14 cellular contexts compared by ENCODE assay signal in the genomic region with DNA sequence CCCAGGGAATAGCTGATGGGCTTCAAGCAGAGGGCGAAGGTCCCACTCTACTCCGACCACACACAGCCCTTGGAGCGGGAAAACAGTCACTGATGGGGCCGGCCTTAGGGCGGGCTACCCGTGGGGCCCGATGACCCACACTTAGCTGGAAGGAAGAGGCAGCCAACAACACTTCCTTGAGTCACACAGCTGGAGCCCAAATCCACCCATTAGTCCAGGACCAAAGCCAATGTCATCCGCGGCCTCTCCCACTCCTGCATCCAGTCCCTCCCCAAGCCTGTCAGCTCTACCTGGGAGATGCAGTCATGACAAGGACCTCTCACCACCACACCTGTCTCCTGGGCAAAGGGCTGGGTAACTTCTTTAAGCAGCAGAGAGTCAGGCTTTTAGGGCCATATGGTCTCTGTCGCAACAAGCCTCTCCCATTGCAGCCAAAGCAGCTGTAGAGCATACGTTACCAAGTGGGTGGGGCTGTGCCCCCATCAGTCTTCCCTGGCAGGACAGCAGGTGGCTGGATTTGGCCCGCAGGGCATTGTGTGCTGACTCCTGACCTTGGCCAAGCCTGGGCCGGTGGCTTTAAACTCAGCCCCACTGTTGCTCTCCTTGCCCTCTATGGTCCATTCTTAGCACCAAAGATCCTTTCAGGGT.
A peak's percentile ranks its signal among the peaks of the same experiment; 100 is the strongest.
DNase-seq lines count a peak whose midpoint lies in the region; ATAC-seq, FAIRE-seq and TF ChIP-seq lines count a peak whose summit lies in the region.
"Had no signal": no experiment of that assay in that cellular context is flagged by ENCODE, and none has a peak within 500 bp of the region (broad histone marks: within the 10 kb centered on the region; RNA-seq: fewer than 3 reads in every experiment).

No MANE protein-coding gene starts in this region.

- H3K27me3 ChIP-seq in DND-41 (ENCODE audit: insufficient read depth, low read length, poor library complexity) (no peaks in the 10 kb centered on the region), fibroblast of lung (ENCODE audit: control insufficient read depth, insufficient read depth, low read length) (no peaks in the 10 kb centered on the region), pancreas (no peaks in the 10 kb centered on the region)
- H3K27me3 ChIP-seq: foreskin keratinocyte, neural progenitor cell had no signal

- 86 to 88% methylated on average over 13 of the region's 13 CpGs for WGBS in pancreas, 2 donors

- no peak overlapping the region for H3K4me3 ChIP-seq in DND-41 (ENCODE audit: low read depth in 1 of 2, low read length in 2 of 2)
- H3K4me3 ChIP-seq in fibroblast of lung (replicated peaks in 1 of 4; ENCODE audit: control extremely low read depth in 1 of 4, insufficient read depth in 1 of 4, low read depth in 3 of 4, low read length in 4 of 4) = no peak overlapping the region
- no peak overlapping the region for H3K4me3 ChIP-seq in pancreas
- H3K4me3 ChIP-seq: neural progenitor cell had no signal

- H3K9ac ChIP-seq in DND-41 (ENCODE audit: low read depth, low read length) = no peak overlapping the region
- H3K9ac ChIP-seq in fibroblast of lung (ENCODE audit: insufficient read depth, low read length) = no peak overlapping the region
- H3K9ac ChIP-seq: neural progenitor cell had no signal

- peaks cover 10% of the 10 kb centered on the region for H3K36me3 ChIP-seq in DND-41 (ENCODE audit: insufficient read depth, low read length)
- H3K36me3 ChIP-seq in fibroblast of lung (ENCODE audit: control insufficient read depth, insufficient read depth, low read length) = no peaks in the 10 kb centered on the region
- H3K36me3 ChIP-seq in pancreas = no peaks in the 10 kb centered on the region
- H3K36me3 ChIP-seq: neural progenitor cell had no signal

- no peak overlapping the region for H3K4me2 ChIP-seq in DND-41 (ENCODE audit: insufficient read depth, low read length)
- no peak overlapping the region for H3K4me2 ChIP-seq in fibroblast of lung (ENCODE audit: extremely low read depth, insufficient read depth, low read length)
- H3K4me2 ChIP-seq: neural progenitor cell had no signal

- H4K20me1 ChIP-seq in DND-41 (ENCODE audit: insufficient read depth, low read length) (no peaks in the 10 kb centered on the region), fibroblast of lung (ENCODE audit: control insufficient read depth, extremely low read depth, insufficient read depth, low read length) (no peaks in the 10 kb centered on the region)

- peak overlapping the region; percentile 35; the same call in 1 of the 2 replicates for H3K27ac ChIP-seq in DND-41 (ENCODE audit: low read length)
- H3K27ac ChIP-seq in fibroblast of lung (ENCODE audit: insufficient read depth, low read length) = no peak overlapping the region
- no peak overlapping the region for H3K27ac ChIP-seq in pancreas
- H3K27ac ChIP-seq: foreskin keratinocyte, neural progenitor cell had no signal

- DNase-seq in DND-41 (no peak), MV-4-11 (lab: John Stamatoyannopoulos, UW) (peak; percentile 67), fibroblast of lung (ENCODE audit: low read depth in 2 of 2) (peak; percentile 40 to 74), pancreas (no peak), iPS-NIHi7 (ENCODE audit: extremely low spot score) (no peak), inferior parietal cortex (ENCODE audit: extremely low spot score) (no peak), SIG-M5 (lab: John Stamatoyannopoulos, UW) (no peak)
- DNase-seq: activated naive CD4-positive, alpha-beta T cell treated with anti-CD3 and anti-CD28 coated beads, Interleukin-2, amount 50 U/mL, for 16 hours; DMS53; effector CD8-positive, alpha-beta T cell; foreskin keratinocyte; mesendoderm had no signal

- intact Hi-C loops in pancreas (cut with DNase I) = no loop called here

- no peaks in the 10 kb centered on the region for H3K79me2 ChIP-seq in DND-41 (ENCODE audit: insufficient read depth, low read length)
- H3K79me2 ChIP-seq in fibroblast of lung (ENCODE audit: control insufficient read depth, insufficient read depth, low read length) = no peaks in the 10 kb centered on the region

- no peak overlapping the region for H2AFZ ChIP-seq in DND-41 (ENCODE audit: low read depth, low read length)
- no peak overlapping the region for H2AFZ ChIP-seq in fibroblast of lung (ENCODE audit: low read length)
- H2AFZ ChIP-seq: neural progenitor cell had no signal

- H3K4me1 ChIP-seq in DND-41 (ENCODE audit: insufficient read depth, low read length) (peaks cover 6% of the 10 kb centered on the region), fibroblast of lung (ENCODE audit: control insufficient read depth, extremely low read depth, insufficient read depth, low read length) (peaks cover 8% of the 10 kb centered on the region), pancreas (no peaks in the 10 kb centered on the region)
- H3K4me1 ChIP-seq: foreskin keratinocyte had no signal

- FAIRE-seq in pancreas (lab: Jason Lieb, UNC) = no peak

- H3K9me3 ChIP-seq in DND-41 (ENCODE audit: insufficient read depth, low read length, severe bottlenecking) (no peaks in the 10 kb centered on the region), fibroblast of lung (ENCODE audit: control insufficient read depth, insufficient read depth, low read depth, low read length) (no peaks in the 10 kb centered on the region), pancreas (no peaks in the 10 kb centered on the region)

- no peak for TF ChIP-seq CTCF in DND-41 (IDR thresholded peaks at IDR 0.05; ENCODE audit: borderline replicate concordance, extremely low read depth, low read length, poor library complexity, severe bottlenecking)
- TF ChIP-seq CTCF in fibroblast of lung (conservative IDR thresholded peaks at IDR 0.05 in 1 of 2, IDR thresholded peaks at IDR 0.05 in 1 of 2; ENCODE audit: low read depth in 1 of 2, low read length in 2 of 2) = no peak
- no peak for TF ChIP-seq CTCF in pancreas (IDR thresholded peaks at IDR 0.05)

- ATAC-seq in DND-41 (ENCODE audit: insufficient read depth, low read depth) (no peak), pancreas (peak in 3 of 4 donors; percentile 13 to 34 (median 31))
- ATAC-seq in activated CD4-positive, CD25-positive, alpha-beta regulatory T cell treated with anti-CD3 and anti-CD28 coated beads, Interleukin-2, amount 50 U/mL, for 24 hours = no peak
- ATAC-seq: foreskin keratinocyte had no signal

Comparison
In these comparisons a context has a peak if more than half of its experiments do, and no peak if none do; other contexts are left out.
1. ATAC-seq: peak in pancreas (3 of 4); none in DND-41 (single experiment) and activated CD4-positive, CD25-positive, alpha-beta regulatory T cell treated with anti-CD3 and anti-CD28 coated beads, Interleukin-2, amount 50 U/mL, for 24 hours (0 of 2).
2. DNase-seq: peak in MV-4-11 (single experiment) and fibroblast of lung (2 of 2); none in DND-41 (single experiment), pancreas (0 of 6), iPS-NIHi7 (single experiment), inferior parietal cortex (single experiment) and SIG-M5 (single experiment).